8 cellular contexts compared by ENCODE assay signal in genomic region chr11:45964911-45965389, GRCh38. TPM values are rescaled to one million over a fixed set of nuclear protein-coding genes. Genes with fewer than 3 reads are reported as not detected.
DNase-seq lines count a peak whose midpoint lies in the region; ATAC-seq, FAIRE-seq and TF ChIP-seq lines count a peak whose summit lies in the region.

No MANE protein-coding gene starts in this region.

- H2AFZ ChIP-seq in MM.1S (ENCODE audit: low read length) (0 out of 2 replicates have a peak overlapping the region, but pooled peaks have one; percentile 26), osteoblast (ENCODE audit: low read length) (no peak overlapping the region)

- 23% methylated on average over 8 to 9 of the region's 9 CpGs for WGBS in upper lobe of left lung, 2 donors

- peak; percentile 91 to 93 for ATAC-seq in upper lobe of left lung (ENCODE audit: low FRiP score in 2 of 2)

- H3K9me3 ChIP-seq in MM.1S (replicated peaks; ENCODE audit: insufficient read depth, low read length) (no peaks in the 10 kb centered on the region), SJSA1 (replicated peaks) (no peaks in the 10 kb centered on the region), osteoblast (ENCODE audit: low read depth, low read length) (no peaks in the 10 kb centered on the region), upper lobe of left lung (no peaks in the 10 kb centered on the region)

- TF ChIP-seq CTCF in C4-2B (conservative IDR thresholded peaks at IDR 0.05) (peak; percentile 97), GM20000 (IDR thresholded peaks at IDR 0.05; ENCODE audit: extremely low read depth, missing control alignments) (peak; percentile 88), MM.1S (IDR thresholded peaks at IDR 0.05; ENCODE audit: low read length) (peak; percentile 94), osteoblast (IDR thresholded peaks at IDR 0.05; ENCODE audit: extremely low read depth, low read depth, low read length) (peak; percentile 94), upper lobe of left lung (IDR thresholded peaks at IDR 0.05) (peak; percentile 71 to 93 (median 86))

- no peak overlapping the region for H3K4me3 ChIP-seq in MM.1S (ENCODE audit: low read length)
- no peak overlapping the region for H3K4me3 ChIP-seq in SJSA1
- no peak overlapping the region for H3K4me3 ChIP-seq in osteoblast (ENCODE audit: insufficient read depth, low read length)
- no peak overlapping the region for H3K4me3 ChIP-seq in upper lobe of left lung

- DNase-seq in GM20000 (ENCODE audit: low spot score) (peak; percentile 65), MM.1S (peak; percentile 71), SJSA1 (ENCODE audit: low read depth in 1 of 2, low spot score in 2 of 2) (peak; percentile 73 to 78), frontal cortex (ENCODE audit: low spot score in 2 of 2) (peak; percentile 14 to 57), osteoblast (ENCODE audit: insufficient read length, low spot score, missing footprints) (peak; percentile 80), upper lobe of left lung (peak in 1 of 2 donors; percentile 64)
- DNase-seq in activated effector memory CD4-positive, alpha-beta T cell treated with anti-CD3 and anti-CD28 coated beads, Interleukin-2, amount 50 U/mL, for 16 hours, result peak; percentile 83

- H4K20me1 ChIP-seq in MM.1S (ENCODE audit: insufficient read depth, low read length) (no peaks in the 10 kb centered on the region), osteoblast (ENCODE audit: insufficient read depth, low read length) (no peaks in the 10 kb centered on the region)

- no peaks in the 10 kb centered on the region for H3F3A ChIP-seq in MM.1S (ENCODE audit: insufficient read depth, low read length)

- no peak overlapping the region for H3K9ac ChIP-seq in MM.1S (ENCODE audit: low read length)

- H3K4me2 ChIP-seq in MM.1S (ENCODE audit: low read depth, low read length) (peak overlapping the region; percentile 10; the same call in 1 of the 2 replicates), osteoblast (ENCODE audit: insufficient read depth, low read length) (no peak overlapping the region)

- H3K36me3 ChIP-seq in MM.1S (replicated peaks; ENCODE audit: insufficient read depth, low read length), result 0 out of 2 replicates have a peak, but pooled peaks cover 3% of the 10 kb centered on the region
- peaks cover 6% of the 10 kb centered on the region for H3K36me3 ChIP-seq in SJSA1
- H3K36me3 ChIP-seq in osteoblast (ENCODE audit: insufficient read depth, low read length), result peaks cover 17% of the 10 kb centered on the region
- H3K36me3 ChIP-seq in upper lobe of left lung, result peaks cover 16 to 72% (median 31%) of the 10 kb centered on the region in 4 donors

- H3K27me3 ChIP-seq in MM.1S (replicated peaks; ENCODE audit: insufficient read depth, low read length), result no peaks in the 10 kb centered on the region
- no peaks in the 10 kb centered on the region for H3K27me3 ChIP-seq in SJSA1 (replicated peaks)
- no peaks in the 10 kb centered on the region for H3K27me3 ChIP-seq in osteoblast (ENCODE audit: insufficient read depth, low read length)
- H3K27me3 ChIP-seq in upper lobe of left lung, result no peaks in the 10 kb centered on the region

- H3K79me2 ChIP-seq in MM.1S (ENCODE audit: low read length) (no peaks in the 10 kb centered on the region), osteoblast (ENCODE audit: insufficient read depth, low read length) (no peaks in the 10 kb centered on the region)

- no peaks in the 10 kb centered on the region for H3K4me1 ChIP-seq in MM.1S (ENCODE audit: low read length)
- no peaks in the 10 kb centered on the region for H3K4me1 ChIP-seq in SJSA1 (replicated peaks)
- no peaks in the 10 kb centered on the region for H3K4me1 ChIP-seq in osteoblast (ENCODE audit: insufficient read depth, low read length)
- H3K4me1 ChIP-seq in upper lobe of left lung, result no peaks in the 10 kb centered on the region

- H3K27ac ChIP-seq in C4-2B, result no peak overlapping the region
- H3K27ac ChIP-seq in MM.1S (ENCODE audit: low read length), result no peak overlapping the region
- no peak overlapping the region for H3K27ac ChIP-seq in SJSA1
- H3K27ac ChIP-seq in osteoblast (ENCODE audit: low read depth, low read length), result peak overlapping the region; percentile 0
- H3K27ac ChIP-seq in upper lobe of left lung, result peak overlapping the region in 1 of 4 donors; percentile 9

- peak; percentile 49 for FAIRE-seq in frontal cortex (lab: Jason Lieb, UNC)

- no peaks in the 10 kb centered on the region for H3K9me2 ChIP-seq in MM.1S (replicated peaks; ENCODE audit: insufficient read depth, low read length)

- no peak for TF ChIP-seq POLR2A in upper lobe of left lung (IDR thresholded peaks at IDR 0.05)

- no peak for TF ChIP-seq EP300 in upper lobe of left lung (IDR thresholded peaks at IDR 0.05)

RNA-seq across cellular contexts. Expression of gene LARGE2, which starts 42.5 kb away (rescaled TPM):
- total RNA-seq in SJSA1 (2014; rRNA removed; shearing (Covaris generic)), result not detected in 2 replicates
- total RNA-seq in frontal cortex, result 0.41 TPM
- total RNA-seq in osteoblast, result not detected in 2 replicates
- 10 to 100 TPM in 1 of 6 donors, 1 to 10 TPM in 5; 4.3 to 10.6 (median 7.1) TPM for total RNA-seq in upper lobe of left lung

RNA-seq across cellular contexts. Expression of gene PEX16, which starts 47.3 kb away (rescaled TPM):
- 33.4 and 33.9 TPM in 2 replicates for total RNA-seq in SJSA1 (2014; rRNA removed; shearing (Covaris generic))
- total RNA-seq in frontal cortex (25.3 TPM), osteoblast (27.4 and 28.6 TPM in 2 replicates), upper lobe of left lung (10 to 100 TPM; 22.9 to 43.0 (median 32.6) TPM)

RNA-seq across cellular contexts. Expression of gene FREY1, which starts 57.9 kb away (rescaled TPM):
- total RNA-seq in SJSA1 (2014; rRNA removed; shearing (Covaris generic)), result 0.21 TPM in 1 of 2 replicates, not detected in the other
- total RNA-seq in frontal cortex (1.2 TPM), osteoblast (0.88 and 1.8 TPM in 2 replicates), upper lobe of left lung (1 to 10 TPM in 3 of 6 donors, under 1 TPM in 1, not detected in 2; 0.60 to 3.2 (median 1.7) TPM)
